8 cellular contexts compared by ENCODE assay signal in the genomic region with DNA sequence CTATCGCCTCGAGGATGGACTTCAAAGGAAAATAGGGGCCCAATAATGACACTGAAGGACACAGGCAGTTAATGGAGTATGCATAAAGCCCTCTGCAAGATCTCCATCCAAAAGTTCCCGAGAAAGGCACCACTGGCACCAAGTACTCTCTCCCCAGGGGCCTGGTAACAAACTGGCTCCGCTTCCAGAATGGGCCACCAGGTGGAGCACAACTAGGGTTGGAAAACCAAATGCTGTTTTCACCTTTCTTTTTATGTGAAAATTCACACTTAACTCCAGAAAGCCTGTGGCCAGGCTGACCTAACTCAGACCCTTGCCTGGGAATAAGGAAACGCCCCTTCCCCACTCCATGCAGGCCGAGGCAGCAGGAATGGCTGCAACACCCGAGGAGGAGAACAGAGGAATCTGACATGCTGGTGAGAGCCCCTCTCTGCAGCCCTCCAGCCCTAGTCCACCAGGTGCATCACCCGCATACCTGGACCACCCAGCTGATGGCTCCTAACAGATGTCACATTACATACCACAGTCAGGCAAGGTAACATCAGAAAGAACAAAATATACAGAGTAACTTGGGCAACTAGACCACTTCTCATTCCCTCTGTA. TPM values are rescaled to one million over a fixed set of nuclear protein-coding genes. Genes with fewer than 3 reads are reported as not detected.
A peak's percentile ranks its signal among the peaks of the same experiment; 100 is the strongest.
DNase-seq lines count a peak whose midpoint lies in the region; ATAC-seq and TF ChIP-seq lines count a peak whose summit lies in the region.

No MANE protein-coding gene starts in this region.

- TF ChIP-seq CTCF in SU-DHL-6 (IDR thresholded peaks at IDR 0.05; ENCODE audit: insufficient read depth, low read length, poor library complexity, severe bottlenecking) (peak; percentile 83), left ventricle myocardium inferior (IDR thresholded peaks at IDR 0.05; ENCODE audit: borderline replicate concordance) (peak; percentile 90), sigmoid colon (IDR thresholded peaks at IDR 0.05) (peak in 3 of 4 experiments; percentile 60 to 87 (median 73))

- no peaks in the 10 kb centered on the region for H3K27me3 Mint-ChIP-seq in activated naive CD8-positive, alpha-beta T cell treated with anti-CD3 and anti-CD28 coated beads, Interleukin-2, amount 50 U/mL, for 24 hours

- no peaks in the 10 kb centered on the region for H3F3A ChIP-seq in SU-DHL-6 (ENCODE audit: insufficient read depth)

- WGBS in sigmoid colon, 2 donors: 44 to 48% methylated on average over 8 of the region's 8 CpGs

- H4K20me1 ChIP-seq in SU-DHL-6 (ENCODE audit: low read depth, low read length): 0 out of 2 replicates have a peak, but pooled peaks cover 4% of the 10 kb centered on the region

- TF ChIP-seq POLR2A in sigmoid colon (IDR thresholded peaks at IDR 0.05): no peak

- H3K4me3 Mint-ChIP-seq in activated naive CD8-positive, alpha-beta T cell treated with anti-CD3 and anti-CD28 coated beads, Interleukin-2, amount 50 U/mL, for 24 hours: no peak overlapping the region

- H3K27ac ChIP-seq in SU-DHL-6 (ENCODE audit: low read depth, low read length): no peak overlapping the region
- H3K27ac ChIP-seq in left ventricle myocardium inferior (replicated peaks): no peak overlapping the region
- no peak overlapping the region for H3K27ac ChIP-seq in sigmoid colon

- TF ChIP-seq EP300 in sigmoid colon (IDR thresholded peaks at IDR 0.05): no peak

- intact Hi-C loops in left ventricle myocardium inferior (cut with micrococcal nuclease) (no loop called here), sigmoid colon (cut with DNase I) (loop anchor here (2.0 to 5.0 kb wide), 2 partner anchors 43 to 258 kb away; partner anchors contain the start of gene CAMSAP1)

- ATAC-seq in activated naive CD8-positive, alpha-beta T cell treated with anti-CD3 and anti-CD28 coated beads, Interleukin-2, amount 50 U/mL, for 24 hours: peak; percentile 59
- no peak for ATAC-seq in HG02938 (IDR thresholded peaks at IDR 0.05; ENCODE audit: unreplicated experiment)
- ATAC-seq in HG03025 (IDR thresholded peaks at IDR 0.05; ENCODE audit: low FRiP score, unreplicated experiment): no peak

- no peak overlapping the region for H3K4me2 ChIP-seq in SU-DHL-6 (ENCODE audit: low read depth, low read length, poor library complexity, severe bottlenecking)

- DNase-seq in COLO668 (lab: John Stamatoyannopoulos, UW; ENCODE audit: unreplicated experiment) (peak; percentile 51), HT1080 (ENCODE audit: low read depth) (peak; percentile 25), left ventricle myocardium inferior (peak; percentile 68), sigmoid colon (no peak)
- DNase-seq in activated naive CD8-positive, alpha-beta T cell treated with anti-CD3 and anti-CD28 coated beads, Interleukin-2, amount 50 U/mL, for 24 hours: peak; percentile 79

- H3K27me3 ChIP-seq in SU-DHL-6 (ENCODE audit: low read length) (no peaks in the 10 kb centered on the region), left ventricle myocardium inferior (ENCODE audit: low read depth) (no peaks in the 10 kb centered on the region), sigmoid colon (no peaks in the 10 kb centered on the region)

- no peaks in the 10 kb centered on the region for H3K9me2 ChIP-seq in SU-DHL-6 (replicated peaks; ENCODE audit: insufficient read depth, low read length)

- H3K27ac Mint-ChIP-seq in activated naive CD8-positive, alpha-beta T cell treated with anti-CD3 and anti-CD28 coated beads, Interleukin-2, amount 50 U/mL, for 24 hours: no peak overlapping the region

- peaks cover 45% of the 10 kb centered on the region for H3K79me2 ChIP-seq in SU-DHL-6 (ENCODE audit: insufficient read depth, low read length)

- peaks cover 9% of the 10 kb centered on the region for H3K36me3 Mint-ChIP-seq in activated naive CD8-positive, alpha-beta T cell treated with anti-CD3 and anti-CD28 coated beads, Interleukin-2, amount 50 U/mL, for 24 hours (ENCODE audit: low read depth)

- no peak overlapping the region for H2AFZ ChIP-seq in SU-DHL-6 (ENCODE audit: low read depth, low read length, severe bottlenecking)

- H3K4me3 ChIP-seq in SU-DHL-6 (ENCODE audit: insufficient read depth, low read length, poor library complexity, severe bottlenecking) (no peak overlapping the region), left ventricle myocardium inferior (no peak overlapping the region), sigmoid colon (no peak overlapping the region)

- H3K4me1 ChIP-seq in left ventricle myocardium inferior: peaks cover 8% of the 10 kb centered on the region
- H3K4me1 ChIP-seq in sigmoid colon: peaks cover 0 to 7% (median 5%) of the 10 kb centered on the region in 4 donors

- peaks cover 11% of the 10 kb centered on the region for H3K4me1 Mint-ChIP-seq in activated naive CD8-positive, alpha-beta T cell treated with anti-CD3 and anti-CD28 coated beads, Interleukin-2, amount 50 U/mL, for 24 hours

- H3K9me3 Mint-ChIP-seq in activated naive CD8-positive, alpha-beta T cell treated with anti-CD3 and anti-CD28 coated beads, Interleukin-2, amount 50 U/mL, for 24 hours: no peaks in the 10 kb centered on the region

- H3K36me3 ChIP-seq in SU-DHL-6 (ENCODE audit: low read length) (no peaks in the 10 kb centered on the region), left ventricle myocardium inferior (peaks cover 8% of the 10 kb centered on the region), sigmoid colon (no peaks in the 10 kb centered on the region)

- H3K9me3 ChIP-seq in SU-DHL-6 (ENCODE audit: insufficient read depth, low read length) (no peaks in the 10 kb centered on the region), left ventricle myocardium inferior (replicated peaks) (no peaks in the 10 kb centered on the region), sigmoid colon (no peaks in the 10 kb centered on the region)

- H3K9ac ChIP-seq in SU-DHL-6 (ENCODE audit: low read length): no peak overlapping the region

RNA-seq across cellular contexts. Expression of gene CAMSAP1, which starts 42.8 kb away (rescaled TPM):
- total RNA-seq in HT1080 (2014; rRNA removed; shearing (Covaris generic)): 25.6 and 26.0 TPM in 2 replicates
- 14.1 and 14.2 TPM in 2 replicates for polyA plus RNA-seq in HT1080 (2015; cell fraction: cytosol; rRNA removed)
- 14.9 and 17.1 TPM in 2 replicates for polyA plus RNA-seq in HT1080 (2015; cell fraction: nucleus; rRNA removed)
- total RNA-seq in left ventricle myocardium inferior: 20.0 TPM
- total RNA-seq in sigmoid colon: 10 to 100 TPM; 19.4 to 37.7 (median 21.2) TPM
- 1 to 10 TPM; 2.3 to 6.1 (median 2.4) TPM for polyA plus RNA-seq in sigmoid colon
